ENCODE assay signal across 20 cellular contexts in the genomic region with DNA sequence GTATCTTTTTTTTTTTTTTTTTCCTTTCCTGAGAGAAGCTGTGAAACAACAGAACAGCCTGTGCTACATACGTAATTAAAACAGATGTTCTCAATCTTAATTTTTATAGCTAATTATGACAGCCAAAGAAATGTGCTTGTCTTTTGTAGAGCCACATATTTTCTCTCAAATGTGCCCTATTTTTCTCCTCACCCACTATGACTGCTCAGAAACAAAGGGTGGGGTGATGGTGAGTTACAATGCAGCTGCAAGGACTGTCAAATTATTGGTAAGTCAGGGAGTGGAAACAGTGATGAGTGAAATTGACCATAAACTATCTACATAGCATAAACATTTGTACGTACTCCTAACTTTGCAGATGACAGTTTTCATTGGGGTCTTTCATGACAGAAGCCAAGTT.
"Had no signal": no experiment of that assay in that cellular context is flagged by ENCODE, and none has a peak within 500 bp of the region (broad histone marks: within the 10 kb centered on the region; RNA-seq: fewer than 3 reads in every experiment).

No MANE protein-coding gene starts in this region.

- H3K36me3 ChIP-seq: brain microvascular endothelial cell, left lung, upper lobe of left lung had no signal

- H3K27me3 ChIP-seq: brain microvascular endothelial cell, dorsolateral prefrontal cortex, left lung, testis, upper lobe of left lung had no signal

- H3K9me3 ChIP-seq: left lung, testis, upper lobe of left lung had no signal

- H3K27ac ChIP-seq: brain microvascular endothelial cell, dorsolateral prefrontal cortex, testis had no signal

- ATAC-seq: activated CD8-positive, alpha-beta T cell treated with anti-CD3 and anti-CD28 coated beads, Interleukin-2, amount 10 ng/mL, durations not matched to agents 7 days and 5 days; right cardiac atrium; stimulated activated naive CD8-positive, alpha-beta T cell treated with anti-CD3 and anti-CD28 coated beads, Interleukin-15, amount 100 ng/mL, for 72 hours had no signal

- H3K4me1 ChIP-seq: testis had no signal

- DNase-seq: activated CD4-positive, alpha-beta T cell treated with anti-CD3 and anti-CD28 coated beads, Interleukin-2, amount 10 ng/mL, durations not matched to agents 7 days and 5 days; activated CD8-positive, alpha-beta T cell treated with anti-CD3 and anti-CD28 coated beads, Interleukin-2, amount 10 ng/mL, durations not matched to agents 7 days and 5 days; activated naive CD4-positive, alpha-beta T cell treated with Interleukin-2 at 50 U/mL for 16 hours; activated T-cell treated with anti-CD3 and anti-CD28 coated beads, Interleukin-2, amount 50 U/mL, for 24 hours; aorta; brain microvascular endothelial cell; central memory CD4-positive, alpha-beta T cell; dorsolateral prefrontal cortex; foreskin fibroblast; kidney; left lung; nephron progenitor cell; occipital lobe; right cardiac atrium; stimulated activated naive CD8-positive, alpha-beta T cell treated with anti-CD3 and anti-CD28 coated beads, Interleukin-15, amount 100 ng/mL, for 72 hours; T1000; testis; upper lobe of left lung had no signal

- H3K4me3 ChIP-seq: dorsolateral prefrontal cortex, skin epidermis, testis, upper lobe of left lung had no signal

- FAIRE-seq: colon, kidney had no signal
